15 cellular contexts compared by ENCODE assay signal in genomic region chr2:47062721-47063120, GRCh38.
DNase-seq lines count a peak whose midpoint lies in the region; ATAC-seq and TF ChIP-seq lines count a peak whose summit lies in the region.
"Had no signal": no experiment of that assay in that cellular context is flagged by ENCODE, and none has a peak within 500 bp of the region (broad histone marks: within the 10 kb centered on the region; RNA-seq: fewer than 3 reads in every experiment).

No MANE protein-coding gene starts in this region.

- H3K27me3 Mint-ChIP-seq in osteocyte (ENCODE audit: unreplicated experiment) (no peaks in the 10 kb centered on the region), immature natural killer cell (ENCODE audit: low read depth in 3 of 3) (peaks cover 0 to 5% (median 5%) of the 10 kb centered on the region in 3 donors)
- H3K27me3 Mint-ChIP-seq: activated naive CD4-positive, alpha-beta T cell treated with anti-CD3 and anti-CD28 coated beads, Interleukin-2, amount 10 ng/mL, durations not matched to agents 7 days and 5 days; CD4-positive, alpha-beta T cell; effector memory CD8-positive, alpha-beta T cell had no signal

- peak; percentile 78 for DNase-seq in NCI-H2227 (lab: John Stamatoyannopoulos, UW; ENCODE audit: unreplicated experiment)
- DNase-seq in NCI-H2227 treated with DMSO at 0.1 percent for 48 hours (lab: John Stamatoyannopoulos, UW): no peak
- DNase-seq in fibroblast of peridontal ligament (ENCODE audit: extremely low read depth): peak; percentile 42
- DNase-seq in osteocyte (ENCODE audit: extremely low spot score, unreplicated experiment): no peak
- DNase-seq in uterus: no peak
- DNase-seq in immature natural killer cell: no peak
- no peak for DNase-seq in pons (ENCODE audit: low spot score)
- DNase-seq: activated naive CD4-positive, alpha-beta T cell treated with anti-CD3 and anti-CD28 coated beads, Interleukin-2, amount 10 ng/mL, durations not matched to agents 7 days and 5 days; CD4-positive, alpha-beta T cell; effector memory CD8-positive, alpha-beta T cell; NCI-H2029 treated with DMSO at 0.1 percent for 48 hours; NCI-H774; stimulated activated CD4-positive, alpha-beta T cell treated with anti-CD3 and anti-CD28 coated beads, Interleukin-1b, Interleukin-23, amount 100 ng/mL, for 48 hours had no signal

- TF ChIP-seq POLR2A in uterus (IDR thresholded peaks at IDR 0.05): no peak

- no peaks in the 10 kb centered on the region for H3K36me3 ChIP-seq in uterus

- TF ChIP-seq CTCF in osteocyte (IDR thresholded peaks at IDR 0.05) (no peak), uterus (IDR thresholded peaks at IDR 0.05) (no peak)

- peaks cover 2 to 36% of the 10 kb centered on the region in 2 donors for H3K4me1 ChIP-seq in uterus

- H3K27ac Mint-ChIP-seq in osteocyte (ENCODE audit: unreplicated experiment) (peak overlapping the region; percentile 67), immature natural killer cell (no peak overlapping the region)
- H3K27ac Mint-ChIP-seq: activated naive CD4-positive, alpha-beta T cell treated with anti-CD3 and anti-CD28 coated beads, Interleukin-2, amount 10 ng/mL, durations not matched to agents 7 days and 5 days; CD4-positive, alpha-beta T cell had no signal

- H3K4me3 Mint-ChIP-seq in osteocyte (ENCODE audit: unreplicated experiment) (no peak overlapping the region), immature natural killer cell (no peak overlapping the region)
- H3K4me3 Mint-ChIP-seq: activated naive CD4-positive, alpha-beta T cell treated with anti-CD3 and anti-CD28 coated beads, Interleukin-2, amount 10 ng/mL, durations not matched to agents 7 days and 5 days; CD4-positive, alpha-beta T cell; effector memory CD8-positive, alpha-beta T cell had no signal

- peak overlapping the region; percentile 5 to 63 for H3K27ac ChIP-seq in uterus
- H3K27ac ChIP-seq: 22Rv1 had no signal

- intact Hi-C loops in uterus (cut with DNase I; ENCODE audit: low total_unique reads): no loop called here

- H3K9me3 ChIP-seq in uterus: no peaks in the 10 kb centered on the region

- H3K9me3 Mint-ChIP-seq in osteocyte (ENCODE audit: unreplicated experiment): no peaks in the 10 kb centered on the region
- no peaks in the 10 kb centered on the region for H3K9me3 Mint-ChIP-seq in immature natural killer cell
- H3K9me3 Mint-ChIP-seq: activated naive CD4-positive, alpha-beta T cell treated with anti-CD3 and anti-CD28 coated beads, Interleukin-2, amount 10 ng/mL, durations not matched to agents 7 days and 5 days; CD4-positive, alpha-beta T cell; effector memory CD8-positive, alpha-beta T cell had no signal

- no peak overlapping the region for H3K4me3 ChIP-seq in uterus

- H3K4me1 Mint-ChIP-seq in osteocyte (ENCODE audit: unreplicated experiment) (peaks cover 73% of the 10 kb centered on the region), immature natural killer cell (peaks cover 3 to 6% of the 10 kb centered on the region in 2 donors)

- H3K27me3 ChIP-seq in uterus: no peaks in the 10 kb centered on the region

- no peak for ATAC-seq in HG02588 (IDR thresholded peaks at IDR 0.05; ENCODE audit: unreplicated experiment)
- ATAC-seq: effector memory CD8-positive, alpha-beta T cell had no signal

- H3K36me3 Mint-ChIP-seq in osteocyte (ENCODE audit: unreplicated experiment): peaks cover 2% of the 10 kb centered on the region
- H3K36me3 Mint-ChIP-seq in immature natural killer cell: peaks cover 30 to 43% (median 37%) of the 10 kb centered on the region in 3 donors

Comparison
In these comparisons a context has a peak if more than half of its experiments do, and no peak if none do; other contexts are left out.
1. DNase-seq: peak in NCI-H2227 (single experiment) and fibroblast of peridontal ligament (single experiment); none in NCI-H2227 treated with DMSO at 0.1 percent for 48 hours (single experiment), osteocyte (single experiment), uterus (0 of 2), immature natural killer cell (0 of 3) and pons (single experiment).